In the genomic region with DNA sequence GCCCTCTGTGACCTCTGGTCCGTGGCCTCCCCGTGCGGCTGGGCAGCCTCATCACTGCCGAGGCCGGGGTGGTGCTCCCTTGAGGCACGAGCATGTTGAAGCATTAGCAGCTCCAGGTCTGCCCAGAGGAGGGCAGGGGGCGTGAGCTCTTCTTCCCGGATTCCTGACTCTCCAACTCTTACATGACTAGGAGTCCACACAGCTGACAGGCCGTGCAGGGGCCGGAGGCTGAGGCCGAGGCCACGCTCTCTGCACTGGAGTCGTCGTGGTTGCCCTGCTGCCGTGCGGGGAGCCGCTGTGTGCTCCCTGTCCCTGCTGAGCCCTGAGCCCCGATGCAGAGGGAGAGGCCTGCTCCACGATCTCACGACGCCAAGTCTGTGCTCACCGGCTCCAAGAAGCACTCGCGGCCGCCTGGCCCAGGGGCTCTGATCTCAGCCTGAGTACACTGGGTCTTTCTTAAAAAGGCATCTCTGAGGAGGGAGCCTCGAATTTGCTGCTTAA, we compare ENCODE assay signal across 13 cellular contexts. TPM values are rescaled to one million over a fixed set of nuclear protein-coding genes. Genes with fewer than 3 reads are reported as not detected.
"Had no signal": no experiment of that assay in that cellular context is flagged by ENCODE, and none has a peak within 500 bp of the region (broad histone marks: within the 10 kb centered on the region; RNA-seq: fewer than 3 reads in every experiment).

No MANE protein-coding gene starts in this region.

- ATAC-seq: activated T-helper 17 cell treated with anti-CD3 and anti-CD28 coated beads, Interleukin-2, amount 50 U/mL, for 72 hours; gastroesophageal sphincter; left colon; pancreas; stimulated activated naive B cell treated with anti-CD40 and anti-IgM and Interleukin-4, amounts not matched to agents 10 μg/mL and 1 μg/mL and 100 μg/mL, for 72 hours had no signal

- DNase-seq: activated CD4-positive, alpha-beta T cell treated with anti-CD3 and anti-CD28 coated beads for 4 hours; activated naive CD4-positive, alpha-beta T cell treated with anti-CD3 and anti-CD28 coated beads, Interleukin-2, amount 10 ng/mL, durations not matched to agents 7 days and 5 days; adrenal gland; mammary epithelial cell; naive B cell; stimulated activated CD4-positive, alpha-beta T cell treated with anti-CD3 and anti-CD28 coated beads, Interleukin-15, amount 100 ng/mL, for 24 hours; stimulated activated CD4-positive, alpha-beta T cell treated with anti-CD3 and anti-CD28 coated beads, Interleukin-4, amount 100 ng/mL, for 1 hour; stimulated activated naive B cell treated with anti-CD40 and anti-IgM and Interleukin-4, amounts not matched to agents 10 μg/mL and 1 μg/mL and 100 μg/mL, for 72 hours had no signal

RNA-seq across cellular contexts. Expression of a gene that starts 19.4 kb away (rescaled TPM):
- total RNA-seq: activated T-helper 17 cell treated with anti-CD3 and anti-CD28 coated beads, Interleukin-2, amount 50 U/mL, for 72 hours; cardiac muscle cell; left colon had no signal
